Comparison of ENCODE assay signal across 32 cellular contexts in genomic region chr10:89604200-89604599, GRCh38.
"Had no signal": no experiment of that assay in that cellular context is flagged by ENCODE, and none has a peak within 500 bp of the region (broad histone marks: within the 10 kb centered on the region; RNA-seq: fewer than 3 reads in every experiment).

No MANE protein-coding gene starts in this region.

- H3K36me3 ChIP-seq: adrenal gland, ascending aorta, brain microvascular endothelial cell, breast epithelium had no signal

- DNase-seq: activated effector memory CD4-positive, alpha-beta T cell treated with anti-CD3 and anti-CD28 coated beads, Interleukin-2, amount 50 U/mL, for 16 hours; activated effector memory CD4-positive, alpha-beta T cell treated with Interleukin-2 at 50 U/mL for 16 hours; activated gamma-delta T cell; activated gamma-delta T cell treated with Interleukin-2 at 50 U/mL for 16 hours; activated naive CD4-positive, alpha-beta T cell; activated naive CD4-positive, alpha-beta T cell treated with anti-CD3 and anti-CD28 coated beads for 36 hours; activated naive CD4-positive, alpha-beta T cell treated with anti-CD3 and anti-CD28 coated beads, Interleukin-2, amount 10 ng/mL, durations not matched to agents 7 days and 5 days; activated naive CD4-positive, alpha-beta T cell treated with anti-CD3 and anti-CD28 coated beads, Interleukin-2, amount 50 U/mL, for 16 hours; activated naive CD4-positive, alpha-beta T cell treated with Interleukin-2 at 50 U/mL for 16 hours; activated naive CD8-positive, alpha-beta T cell treated with anti-CD3 and anti-CD28 coated beads for 36 hours; activated naive CD8-positive, alpha-beta T cell treated with anti-CD3 and anti-CD28 coated beads, Interleukin-2, amount 10 ng/mL, durations not matched to agents 7 days and 5 days; activated naive CD8-positive, alpha-beta T cell treated with anti-CD3 and anti-CD28 coated beads, Interleukin-2, amount 50 U/mL, for 24 hours; activated T-cell treated with anti-CD3 and anti-CD28 coated beads, Interleukin-2, amount 50 U/mL, for 1 hour; activated T-cell treated with anti-CD3 and anti-CD28 coated beads, Interleukin-2, amount 50 U/mL, for 24 hours; activated T-cell treated with anti-CD3 and anti-CD28 coated beads, Interleukin-2, amount 50 U/mL, for 4 hours; activated T-cell treated with anti-CD3 and anti-CD28 coated beads, Interleukin-2, amount 50 U/mL, for 48 hours; activated T-cell treated with anti-CD3 and anti-CD28 coated beads, Interleukin-2, amount 50 U/mL, for 72 hours; adrenal gland; amniotic stem cell; amygdala; anterior cingulate cortex; aorta; body of pancreas; brain microvascular endothelial cell; caudate nucleus; central memory CD4-positive, alpha-beta T cell; cerebellar nuclear complex had no signal

- H3K27ac ChIP-seq: adrenal gland, ascending aorta, body of pancreas, brain microvascular endothelial cell, breast epithelium, cardiac muscle cell had no signal

- ATAC-seq: activated naive CD4-positive, alpha-beta T cell treated with anti-CD3 and anti-CD28 coated beads, Interleukin-2, amount 50 U/mL, for 72 hours; activated naive CD8-positive, alpha-beta T cell treated with anti-CD3 and anti-CD28 coated beads, Interleukin-2, amount 50 U/mL, for 24 hours; activated T-cell treated with anti-CD3 and anti-CD28 coated beads, Interleukin-2, amount 50 U/mL, for 4 hours; activated T-cell treated with anti-CD3 and anti-CD28 coated beads, Interleukin-2, amount 50 U/mL, for 72 hours; activated T-helper 17 cell treated with anti-CD3 and anti-CD28 coated beads, Interleukin-2, amount 50 U/mL, for 72 hours; body of pancreas had no signal

- H3K9me3 ChIP-seq: adrenal gland, ascending aorta, body of pancreas, breast epithelium had no signal

- H3K4me3 ChIP-seq: adrenal gland, ascending aorta, body of pancreas, breast epithelium, cardiac muscle cell had no signal

- H3K4me1 ChIP-seq: adrenal gland, ascending aorta, body of pancreas, breast epithelium had no signal
